In the genomic region with DNA sequence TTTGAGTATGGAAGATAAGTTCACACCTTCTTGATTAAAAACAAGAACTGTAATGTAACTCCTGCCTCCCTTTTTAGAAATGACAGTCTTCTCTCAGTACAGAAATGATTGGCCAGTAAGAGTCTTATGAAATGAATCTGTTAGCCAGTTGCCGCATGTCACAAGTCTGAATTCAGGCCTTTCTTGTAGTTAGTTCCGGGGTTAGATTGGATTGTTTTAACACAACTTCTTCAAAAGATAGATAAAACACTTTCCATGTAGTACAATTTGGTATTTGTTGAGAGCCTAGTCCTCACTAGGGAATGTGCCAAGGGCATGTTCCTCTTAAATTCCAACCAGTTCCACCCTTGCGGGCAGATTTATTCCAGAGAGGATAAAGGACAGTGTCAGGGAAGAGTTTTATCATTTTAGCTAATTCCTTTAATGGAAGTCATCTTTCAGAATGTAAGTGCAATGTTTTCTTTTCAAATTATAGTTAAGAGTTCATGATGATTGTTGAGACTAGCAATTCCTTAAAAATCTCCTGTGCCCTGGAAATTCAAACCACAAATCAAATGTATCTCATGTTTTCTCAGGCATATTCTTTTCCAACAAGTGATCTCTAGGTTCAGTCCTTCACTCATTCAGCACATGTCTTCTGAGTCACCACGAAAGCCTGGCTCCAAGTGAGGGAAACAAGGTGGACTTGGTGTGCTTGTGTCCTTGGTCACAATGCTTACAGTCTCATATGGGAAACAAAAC, we compare ENCODE assay signal across 8 cellular contexts. TPM values are rescaled to one million over a fixed set of nuclear protein-coding genes. Genes with fewer than 3 reads are reported as not detected.
DNase-seq lines count a peak whose midpoint lies in the region; ATAC-seq and TF ChIP-seq lines count a peak whose summit lies in the region.

No MANE protein-coding gene starts in this region.

- peaks cover 15% of the 10 kb centered on the region for H3K4me1 ChIP-seq in smooth muscle cell (ENCODE audit: low read depth)

- peaks cover 80% of the 10 kb centered on the region for H3K79me2 ChIP-seq in smooth muscle cell (ENCODE audit: low read depth)

- in situ Hi-C loops in brain microvascular endothelial cell (cut with HindIII; ENCODE audit: low pct_ligation_motif_present, low sequenced_read_pairs) = no loop called here

- no peak overlapping the region for H2AFZ ChIP-seq in smooth muscle cell (ENCODE audit: low read depth)

- WGBS in smooth muscle cell (ENCODE audit: low lambda C conversion rate) = 48% methylated on average over 4 of the region's 4 CpGs

- no peak for TF ChIP-seq CTCF in brain microvascular endothelial cell (IDR thresholded peaks at IDR 0.05; ENCODE audit: low read depth, low read length, missing control alignments)
- no peak for TF ChIP-seq CTCF in smooth muscle cell (IDR thresholded peaks at IDR 0.05; ENCODE audit: borderline replicate concordance, insufficient read depth, poor library complexity, severe bottlenecking)

- H3K27me3 ChIP-seq in brain microvascular endothelial cell (replicated peaks) (no peaks in the 10 kb centered on the region), smooth muscle cell (ENCODE audit: low read depth) (no peaks in the 10 kb centered on the region)

- H3K9ac ChIP-seq in smooth muscle cell (ENCODE audit: low read depth) = no peak overlapping the region

- H3K36me3 ChIP-seq in brain microvascular endothelial cell (replicated peaks) = no peaks in the 10 kb centered on the region
- no peaks in the 10 kb centered on the region for H3K36me3 ChIP-seq in smooth muscle cell (ENCODE audit: low read depth)

- no peak overlapping the region for H3K4me3 ChIP-seq in brain microvascular endothelial cell (ENCODE audit: low read depth, low read length)
- H3K4me3 ChIP-seq in smooth muscle cell = no peak overlapping the region

- no peaks in the 10 kb centered on the region for H3K9me3 ChIP-seq in smooth muscle cell (replicated peaks; ENCODE audit: low read depth)

- H4K20me1 ChIP-seq in smooth muscle cell (ENCODE audit: low read depth) = peaks cover 79% of the 10 kb centered on the region

- peaks cover 9% of the 10 kb centered on the region for H3F3A ChIP-seq in smooth muscle cell (ENCODE audit: low read depth)

- peak overlapping the region; percentile 94 for H3K27ac ChIP-seq in brain microvascular endothelial cell
- H3K27ac ChIP-seq in smooth muscle cell (ENCODE audit: low read depth) = peak overlapping the region; percentile 62

- H3K4me2 ChIP-seq in smooth muscle cell = peak overlapping the region; percentile 93

- DNase-seq in AG20443 (ENCODE audit: low spot score) (peak; percentile 68), GM19238 (ENCODE audit: insufficient read length, low spot score) (peak; percentile 28), brain microvascular endothelial cell (peak; percentile 95), smooth muscle cell (lab: John Stamatoyannopoulos, UW; ENCODE audit: unreplicated experiment) (no peak), NCI-H1092 (lab: John Stamatoyannopoulos, UW) (no peak), pons (ENCODE audit: low spot score) (no peak), NCI-H1930 (lab: John Stamatoyannopoulos, UW) (no peak)

- peak; percentile 34 for ATAC-seq in HG03139 (IDR thresholded peaks at IDR 0.05; ENCODE audit: unreplicated experiment)

RNA-seq across cellular contexts. Expression of gene FHIP2A, which starts 4.1 kb away (rescaled TPM):
- 34.9 and 41.3 TPM in 2 replicates for total RNA-seq in smooth muscle cell
- polyA plus RNA-seq in smooth muscle cell = 12.3 and 15.3 TPM in 2 replicates

Comparison
In these comparisons a context has a peak if more than half of its experiments do, and no peak if none do; other contexts are left out.
1. DNase-seq: peak in AG20443 (single experiment), GM19238 (single experiment) and brain microvascular endothelial cell (single experiment); none in smooth muscle cell (single experiment), NCI-H1092 (single experiment), pons (single experiment) and NCI-H1930 (0 of 2).